9 cellular contexts compared by ENCODE assay signal in genomic region chr17:76659928-76660614, GRCh38. TPM values are rescaled to one million over a fixed set of nuclear protein-coding genes. Genes with fewer than 3 reads are reported as not detected.
DNase-seq lines count a peak whose midpoint lies in the region; ATAC-seq lines count a peak whose summit lies in the region.
"Had no signal": no experiment of that assay in that cellular context is flagged by ENCODE, and none has a peak within 500 bp of the region (broad histone marks: within the 10 kb centered on the region; RNA-seq: fewer than 3 reads in every experiment).

No MANE protein-coding gene starts in this region.

- H2AK5ac ChIP-seq in mesenchymal stem cell (ENCODE audit: low read length, severe bottlenecking), result no peak overlapping the region

- H2BK5ac ChIP-seq in mesenchymal stem cell (ENCODE audit: low read depth, low read length, poor library complexity, severe bottlenecking), result no peak overlapping the region

- H3K27me3 Mint-ChIP-seq in activated T-helper 2 cell treated with anti-CD3 and anti-CD28 coated beads, Interferon-gamma antibody, Interleukin-2, Interleukin-4, amounts not matched to agents 10 μg/mL and 5 μg/mL and 100 μg/mL, durations not matched to agents 14 hours and 24 hours and 36 hours (ENCODE audit: low read depth), result peaks cover 10% of the 10 kb centered on the region

- DNase-seq in Caki2 (ENCODE audit: low read depth) (peak; percentile 84), mesenchymal stem cell (peak; percentile 69), ureter (ENCODE audit: low spot score) (no peak), globus pallidus (ENCODE audit: low spot score) (no peak)
- DNase-seq in activated T-helper 2 cell treated with anti-CD3 and anti-CD28 coated beads, Interferon-gamma antibody, Interleukin-2, Interleukin-4, amounts not matched to agents 10 μg/mL and 5 μg/mL and 100 μg/mL, durations not matched to agents 14 hours and 24 hours and 36 hours (ENCODE audit: low spot score), result no peak
- DNase-seq: psoas muscle had no signal

- H3K23ac ChIP-seq in mesenchymal stem cell (ENCODE audit: low read length in 2 of 2), result no peak overlapping the region

- no peak overlapping the region for H3K14ac ChIP-seq in mesenchymal stem cell (ENCODE audit: low read length in 2 of 2)

- no peak overlapping the region for H2BK12ac ChIP-seq in mesenchymal stem cell (ENCODE audit: low read length in 2 of 2)

- no peak overlapping the region for H4K91ac ChIP-seq in mesenchymal stem cell (ENCODE audit: low read length)

- H3K4me3 ChIP-seq in mesenchymal stem cell (ENCODE audit: insufficient read depth in 1 of 2, low read depth in 1 of 2, low read length in 2 of 2), result no peak overlapping the region
- H3K4me3 ChIP-seq: psoas muscle had no signal

- intact Hi-C loops in activated T-helper 2 cell treated with anti-CD3 and anti-CD28 coated beads, Interferon-gamma antibody, Interleukin-2, Interleukin-4, amounts not matched to agents 10 μg/mL and 5 μg/mL and 100 μg/mL, durations not matched to agents 14 hours and 24 hours and 36 hours (cut with micrococcal nuclease), result no loop called here

- H3K4me1 ChIP-seq in mesenchymal stem cell (ENCODE audit: control insufficient read depth, insufficient read depth, low read depth, low read length), result peaks cover 7% of the 10 kb centered on the region

- ATAC-seq in HG02840 (IDR thresholded peaks at IDR 0.05; ENCODE audit: low FRiP score, unreplicated experiment) (no peak), HG02938 (IDR thresholded peaks at IDR 0.05; ENCODE audit: unreplicated experiment) (no peak)

- H2AFZ ChIP-seq in mesenchymal stem cell (ENCODE audit: low read depth, low read length), result no peak overlapping the region

- H3K27me3 ChIP-seq in mesenchymal stem cell (ENCODE audit: control insufficient read depth in 1 of 2, insufficient read depth in 1 of 2, low read length in 2 of 2), result peaks cover 14 to 27% of the 10 kb centered on the region in 2 experiments

- peaks cover 18% of the 10 kb centered on the region for H3K4me1 Mint-ChIP-seq in activated T-helper 2 cell treated with anti-CD3 and anti-CD28 coated beads, Interferon-gamma antibody, Interleukin-2, Interleukin-4, amounts not matched to agents 10 μg/mL and 5 μg/mL and 100 μg/mL, durations not matched to agents 14 hours and 24 hours and 36 hours (ENCODE audit: low read depth)

- WGBS in mesenchymal stem cell, result 22% methylated on average over 11 of the region's 12 CpGs

- H3K4me2 ChIP-seq in mesenchymal stem cell (ENCODE audit: low read length, poor library complexity, severe bottlenecking), result no peak overlapping the region

- H3K36me3 ChIP-seq in KOPT-K1 (ENCODE audit: insufficient read depth, low read length) (no peaks in the 10 kb centered on the region), mesenchymal stem cell (ENCODE audit: control insufficient read depth in 1 of 2, insufficient read depth in 2 of 2, low read depth in 1 of 2, low read length in 2 of 2) (no peaks in the 10 kb centered on the region)

- no peak overlapping the region for H3K4me3 Mint-ChIP-seq in activated T-helper 2 cell treated with anti-CD3 and anti-CD28 coated beads, Interferon-gamma antibody, Interleukin-2, Interleukin-4, amounts not matched to agents 10 μg/mL and 5 μg/mL and 100 μg/mL, durations not matched to agents 14 hours and 24 hours and 36 hours (ENCODE audit: low read depth)

- in situ Hi-C loops in Caki2 (cut with HindIII; ENCODE audit: low pct_unique_long_range_greater_than_20kb, low sequenced_read_pairs), result no loop called here

- no peak overlapping the region for H2BK15ac ChIP-seq in mesenchymal stem cell (ENCODE audit: low read depth, poor library complexity, severe bottlenecking)

- no peak overlapping the region for H2BK120ac ChIP-seq in mesenchymal stem cell (ENCODE audit: low read depth, low read length)

- H3K36me3 Mint-ChIP-seq in activated T-helper 2 cell treated with anti-CD3 and anti-CD28 coated beads, Interferon-gamma antibody, Interleukin-2, Interleukin-4, amounts not matched to agents 10 μg/mL and 5 μg/mL and 100 μg/mL, durations not matched to agents 14 hours and 24 hours and 36 hours (ENCODE audit: low read depth), result no peaks in the 10 kb centered on the region

- H3K27ac ChIP-seq in KOPT-K1 (ENCODE audit: low read depth, low read length, poor library complexity, severe bottlenecking) (peak overlapping the region; percentile 39), mesenchymal stem cell (ENCODE audit: low read length, poor library complexity, severe bottlenecking) (no peak overlapping the region)
- H3K27ac ChIP-seq: psoas muscle had no signal

- no peaks in the 10 kb centered on the region for H3K79me1 ChIP-seq in mesenchymal stem cell (replicated peaks; ENCODE audit: low read length, poor library complexity, severe bottlenecking)

- H4K8ac ChIP-seq in mesenchymal stem cell (ENCODE audit: low read length), result peak overlapping the region; percentile 57

- H3K9me3 ChIP-seq in KOPT-K1 (ENCODE audit: insufficient read depth, low read length, poor library complexity, severe bottlenecking) (no peaks in the 10 kb centered on the region), mesenchymal stem cell (ENCODE audit: control insufficient read depth, low read length) (no peaks in the 10 kb centered on the region)
- H3K9me3 ChIP-seq: psoas muscle had no signal

- H3K9me3 Mint-ChIP-seq in activated T-helper 2 cell treated with anti-CD3 and anti-CD28 coated beads, Interferon-gamma antibody, Interleukin-2, Interleukin-4, amounts not matched to agents 10 μg/mL and 5 μg/mL and 100 μg/mL, durations not matched to agents 14 hours and 24 hours and 36 hours, result no peaks in the 10 kb centered on the region

- H3K9ac ChIP-seq in mesenchymal stem cell (ENCODE audit: low read length), result no peak overlapping the region

- no peak overlapping the region for H3K18ac ChIP-seq in mesenchymal stem cell (ENCODE audit: low read depth in 1 of 2, low read length in 2 of 2)

- no peak overlapping the region for H3K4ac ChIP-seq in mesenchymal stem cell (ENCODE audit: low read depth in 1 of 2, low read length in 2 of 2)

- H3K27ac Mint-ChIP-seq in activated T-helper 2 cell treated with anti-CD3 and anti-CD28 coated beads, Interferon-gamma antibody, Interleukin-2, Interleukin-4, amounts not matched to agents 10 μg/mL and 5 μg/mL and 100 μg/mL, durations not matched to agents 14 hours and 24 hours and 36 hours, result peak overlapping the region; percentile 9

RNA-seq across cellular contexts. Expression of gene ST6GALNAC1, which starts 16.5 kb away (rescaled TPM):
- total RNA-seq in Caki2 (2014; rRNA removed; shearing (Covaris generic); ENCODE audit: low replicate concordance), result not detected in 2 replicates
- total RNA-seq in activated T-helper 2 cell treated with anti-CD3 and anti-CD28 coated beads, Interferon-gamma antibody, Interleukin-2, Interleukin-4, amounts not matched to agents 10 μg/mL and 5 μg/mL and 100 μg/mL, durations not matched to agents 14 hours and 24 hours and 36 hours, result 0.14 and 0.48 TPM in 2 replicates
- polyA plus RNA-seq in mesenchymal stem cell (2013, experiment 1 of 2), result not detected
- 0.03 TPM for polyA plus RNA-seq in mesenchymal stem cell (2013, experiment 2 of 2)
- 11.3 TPM for total RNA-seq in ureter

RNA-seq across cellular contexts. Expression of gene MXRA7, which starts 50.7 kb away (rescaled TPM):
- total RNA-seq in Caki2 (2014; rRNA removed; shearing (Covaris generic); ENCODE audit: low replicate concordance), result 64.5 and 101 TPM in 2 replicates
- total RNA-seq in activated T-helper 2 cell treated with anti-CD3 and anti-CD28 coated beads, Interferon-gamma antibody, Interleukin-2, Interleukin-4, amounts not matched to agents 10 μg/mL and 5 μg/mL and 100 μg/mL, durations not matched to agents 14 hours and 24 hours and 36 hours, result 6.6 and 8.5 TPM in 2 replicates
- polyA plus RNA-seq in mesenchymal stem cell (2013, experiment 1 of 2), result 167 TPM
- 173 TPM for polyA plus RNA-seq in mesenchymal stem cell (2013, experiment 2 of 2)
- total RNA-seq in ureter, result 129 TPM

Comparison
In these comparisons a context has a peak if more than half of its experiments do, and no peak if none do; other contexts are left out.
1. DNase-seq: peak in Caki2 (single experiment) and mesenchymal stem cell (single experiment); none in activated T-helper 2 cell treated with anti-CD3 and anti-CD28 coated beads, Interferon-gamma antibody, Interleukin-2, Interleukin-4, amounts not matched to agents 10 μg/mL and 5 μg/mL and 100 μg/mL, durations not matched to agents 14 hours and 24 hours and 36 hours (single experiment), ureter (single experiment) and globus pallidus (single experiment).